Comparison of ENCODE assay signal across 30 cellular contexts in the genomic region with DNA sequence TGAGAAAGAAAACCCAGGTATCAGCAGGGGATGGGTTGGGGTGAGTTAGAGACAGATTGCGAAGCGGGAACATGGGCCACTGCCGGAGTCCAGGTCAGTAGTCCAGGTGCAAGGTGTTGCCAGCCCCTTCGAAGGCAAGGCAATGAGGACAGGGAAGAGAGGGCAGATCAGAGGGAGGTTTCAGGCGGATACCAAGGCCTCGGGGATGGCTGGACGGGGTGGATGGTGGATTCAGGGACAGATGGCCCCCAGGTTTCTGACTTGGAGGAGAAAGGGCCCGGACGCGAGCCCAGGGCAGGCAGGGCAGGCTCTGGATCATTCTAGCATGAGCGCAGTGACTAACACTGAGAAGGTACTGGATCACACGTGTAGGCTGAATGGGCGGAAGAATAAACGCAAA. TPM values are rescaled to one million over a fixed set of nuclear protein-coding genes. Genes with fewer than 3 reads are reported as not detected.
"Had no signal": no experiment of that assay in that cellular context is flagged by ENCODE, and none has a peak within 500 bp of the region (broad histone marks: within the 10 kb centered on the region; RNA-seq: fewer than 3 reads in every experiment).

No MANE protein-coding gene starts in this region.

- H3K9me3 Mint-ChIP-seq: activated CD4-positive, alpha-beta memory T cell treated with anti-CD3 and anti-CD28 coated beads for 36 hours; activated CD4-positive, alpha-beta T cell treated with anti-CD3 and anti-CD28 coated beads, Interleukin-2, amount 10 ng/mL, durations not matched to agents 24 days and 14 days; activated naive CD4-positive, alpha-beta T cell treated with anti-CD3 and anti-CD28 coated beads, Interleukin-2, amount 10 ng/mL, durations not matched to agents 7 days and 5 days; activated naive CD4-positive, alpha-beta T cell treated with anti-CD3 and anti-CD28 coated beads, Interleukin-2, amount 50 U/mL, for 72 hours; activated T-helper 1 cell treated with anti-CD3 and anti-CD28 coated beads, Interleukin-12 subunit alpha, Interleukin-12 subunit beta, Interleukin-2, Interleukin-4 antibody, amounts not matched to agents 30 ng/mL and 10 ng/mL and 1 ng/mL, durations not matched to agents 14 hours and 24 hours and 36 hours; effector memory CD8-positive, alpha-beta T cell had no signal

- H3K4me1 ChIP-seq: adrenal gland, esophagus squamous epithelium, gastroesophageal sphincter had no signal

- H3K4me3 Mint-ChIP-seq: activated CD4-positive, alpha-beta memory T cell treated with anti-CD3 and anti-CD28 coated beads for 36 hours; activated CD4-positive, alpha-beta T cell treated with anti-CD3 and anti-CD28 coated beads for 36 hours; activated CD4-positive, alpha-beta T cell treated with anti-CD3 and anti-CD28 coated beads, Interleukin-2, amount 10 ng/mL, durations not matched to agents 24 days and 14 days; activated CD8-positive, alpha-beta memory T cell treated with anti-CD3 and anti-CD28 coated beads, Interleukin-2, amount 10 ng/mL, durations not matched to agents 7 days and 5 days; activated CD8-positive, alpha-beta T cell treated with anti-CD3 and anti-CD28 coated beads, Interleukin-2, amount 10 ng/mL, durations not matched to agents 7 days and 5 days; activated naive CD4-positive, alpha-beta T cell treated with anti-CD3 and anti-CD28 coated beads, Interleukin-2, amount 10 ng/mL, durations not matched to agents 7 days and 5 days; activated T-helper 1 cell treated with anti-CD3 and anti-CD28 coated beads, Interleukin-12 subunit alpha, Interleukin-12 subunit beta, Interleukin-2, Interleukin-4 antibody, amounts not matched to agents 30 ng/mL and 10 ng/mL and 1 ng/mL, durations not matched to agents 14 hours and 24 hours and 36 hours; effector memory CD8-positive, alpha-beta T cell had no signal

- DNase-seq: activated CD4-positive, alpha-beta memory T cell treated with anti-CD3 and anti-CD28 coated beads for 36 hours; activated CD4-positive, alpha-beta T cell treated with anti-CD3 and anti-CD28 coated beads for 36 hours; activated CD4-positive, alpha-beta T cell treated with anti-CD3 and anti-CD28 coated beads, Interleukin-2, amount 10 ng/mL, durations not matched to agents 24 days and 14 days; activated CD4-positive, CD25-positive, alpha-beta regulatory T cell; activated CD4-positive, CD25-positive, alpha-beta regulatory T cell treated with anti-CD3 and anti-CD28 coated beads, Interleukin-2, amount 50 U/mL, for 72 hours; activated CD8-positive, alpha-beta memory T cell treated with anti-CD3 and anti-CD28 coated beads, Interleukin-2, amount 10 ng/mL, durations not matched to agents 7 days and 5 days; activated CD8-positive, alpha-beta memory T cell treated with anti-CD3 and anti-CD28 coated beads, Interleukin-2, amount 50 U/mL, for 4 hours; activated CD8-positive, alpha-beta T cell treated with anti-CD3 and anti-CD28 coated beads, Interleukin-2, amount 10 ng/mL, durations not matched to agents 7 days and 5 days; activated gamma-delta T cell; activated naive CD4-positive, alpha-beta T cell; activated naive CD4-positive, alpha-beta T cell treated with anti-CD3 and anti-CD28 coated beads, Interleukin-2, amount 10 ng/mL, durations not matched to agents 7 days and 5 days; activated T-cell treated with anti-CD3 and anti-CD28 coated beads, Interleukin-2, amount 50 U/mL, for 1 hour; activated T-cell treated with anti-CD3 and anti-CD28 coated beads, Interleukin-2, amount 50 U/mL, for 48 hours; adrenal gland; amygdala; aorta; brain microvascular endothelial cell; cortex of kidney; dermis blood vessel endothelial cell; effector CD4-positive, alpha-beta T cell; effector memory CD8-positive, alpha-beta T cell; erythroblast; esophagus squamous epithelium; foreskin melanocyte; T-helper 2 cell had no signal

- H3K27me3 ChIP-seq: adrenal gland, brain microvascular endothelial cell had no signal

- H3K36me3 ChIP-seq: adrenal gland, brain microvascular endothelial cell, esophagus squamous epithelium, gastroesophageal sphincter had no signal

- H3K4me3 ChIP-seq: adrenal gland, esophagus squamous epithelium, gastroesophageal sphincter had no signal

- H3K27ac Mint-ChIP-seq: activated CD4-positive, alpha-beta memory T cell treated with anti-CD3 and anti-CD28 coated beads for 36 hours; activated CD4-positive, alpha-beta T cell treated with anti-CD3 and anti-CD28 coated beads for 36 hours; activated CD4-positive, alpha-beta T cell treated with anti-CD3 and anti-CD28 coated beads, Interleukin-2, amount 10 ng/mL, durations not matched to agents 24 days and 14 days; activated CD8-positive, alpha-beta memory T cell treated with anti-CD3 and anti-CD28 coated beads, Interleukin-2, amount 10 ng/mL, durations not matched to agents 7 days and 5 days; activated CD8-positive, alpha-beta T cell treated with anti-CD3 and anti-CD28 coated beads, Interleukin-2, amount 10 ng/mL, durations not matched to agents 7 days and 5 days; activated naive CD4-positive, alpha-beta T cell treated with anti-CD3 and anti-CD28 coated beads, Interleukin-2, amount 10 ng/mL, durations not matched to agents 7 days and 5 days; activated T-helper 1 cell treated with anti-CD3 and anti-CD28 coated beads, Interleukin-12 subunit alpha, Interleukin-12 subunit beta, Interleukin-2, Interleukin-4 antibody, amounts not matched to agents 30 ng/mL and 10 ng/mL and 1 ng/mL, durations not matched to agents 14 hours and 24 hours and 36 hours; effector memory CD8-positive, alpha-beta T cell had no signal

- ATAC-seq: activated CD4-positive, alpha-beta T cell treated with anti-CD3 and anti-CD28 coated beads for 36 hours; activated CD8-positive, alpha-beta memory T cell treated with anti-CD3 and anti-CD28 coated beads, Interleukin-2, amount 10 ng/mL, durations not matched to agents 7 days and 5 days; activated CD8-positive, alpha-beta T cell treated with anti-CD3 and anti-CD28 coated beads, Interleukin-2, amount 10 ng/mL, durations not matched to agents 7 days and 5 days; activated naive CD4-positive, alpha-beta T cell treated with anti-CD3 and anti-CD28 coated beads, Interleukin-2, amount 50 U/mL, for 72 hours; effector memory CD8-positive, alpha-beta T cell had no signal

- H3K27ac ChIP-seq: adrenal gland, brain microvascular endothelial cell had no signal

- H3K9me3 ChIP-seq: adrenal gland, esophagus squamous epithelium, gastroesophageal sphincter had no signal

- H3K36me3 Mint-ChIP-seq: activated CD4-positive, alpha-beta memory T cell treated with anti-CD3 and anti-CD28 coated beads for 36 hours; activated CD8-positive, alpha-beta memory T cell treated with anti-CD3 and anti-CD28 coated beads, Interleukin-2, amount 10 ng/mL, durations not matched to agents 7 days and 5 days; activated naive CD4-positive, alpha-beta T cell treated with anti-CD3 and anti-CD28 coated beads, Interleukin-2, amount 10 ng/mL, durations not matched to agents 7 days and 5 days; activated naive CD4-positive, alpha-beta T cell treated with anti-CD3 and anti-CD28 coated beads, Interleukin-2, amount 50 U/mL, for 72 hours had no signal

- H3K4me1 Mint-ChIP-seq: activated CD4-positive, alpha-beta T cell treated with anti-CD3 and anti-CD28 coated beads for 36 hours had no signal

- H3K27me3 Mint-ChIP-seq: activated CD4-positive, alpha-beta memory T cell treated with anti-CD3 and anti-CD28 coated beads for 36 hours had no signal

RNA-seq across cellular contexts. Expression of gene IGSF9B, which starts 25.4 kb away (rescaled TPM):
- total RNA-seq: glomerular endothelial cell had no signal
- polyA plus RNA-seq: fibroblast of lung had no signal
